In genomic region chr10:118092209-118092608, GRCh38 we compare ENCODE assay signal across 9 cellular contexts.
"Had no signal": no experiment of that assay in that cellular context is flagged by ENCODE, and none has a peak within 500 bp of the region (broad histone marks: within the 10 kb centered on the region; RNA-seq: fewer than 3 reads in every experiment).

No MANE protein-coding gene starts in this region.

- DNase-seq: GM23248, GOT3, H7, H9, HCEC 1CT, HFFc6 had no signal

- H3K9me3 ChIP-seq: HAP-1 had no signal

- H3K36me3 ChIP-seq: HAP-1 had no signal

- H3K4me3 ChIP-seq: GM23248, GM23338, HAP-1 had no signal

- H3K27ac ChIP-seq: GM23248 had no signal

- ATAC-seq: GM23338, HCT116 had no signal
